Comparison of ENCODE assay signal across 18 cellular contexts in genomic region chr11:68643576-68643975, GRCh38. TPM values are rescaled to one million over a fixed set of nuclear protein-coding genes. Genes with fewer than 3 reads are reported as not detected.
DNase-seq lines count a peak whose midpoint lies in the region; ATAC-seq and TF ChIP-seq lines count a peak whose summit lies in the region.
"Had no signal": no experiment of that assay in that cellular context is flagged by ENCODE, and none has a peak within 500 bp of the region (broad histone marks: within the 10 kb centered on the region; RNA-seq: fewer than 3 reads in every experiment).

No MANE protein-coding gene starts in this region.

- H3K9ac ChIP-seq in SK-N-SH: no peak overlapping the region

- POLR2A ChIA-PET in SK-N-SH (lab: Yijun Ruan, JAX): no interaction called here

- no peak overlapping the region for H3K4me2 ChIP-seq in SK-N-SH

- intact Hi-C loops in left lung (cut with DNase I): no loop called here

- no peak overlapping the region for H3K4me3 ChIP-seq in SK-N-SH (ENCODE audit: low read depth in 2 of 2, low read length in 1 of 2)
- no peak overlapping the region for H3K4me3 ChIP-seq in fibroblast of mammary gland (ENCODE audit: control insufficient read depth, low read depth, low read length)
- H3K4me3 ChIP-seq in BE2C (ENCODE audit: low read depth, low read length): no peak overlapping the region
- H3K4me3 ChIP-seq in left lung: no peak overlapping the region
- H3K4me3 ChIP-seq: esophagus squamous epithelium, Peyer's patch, upper lobe of left lung had no signal

- TF ChIP-seq RAD21 in SK-N-SH (IDR thresholded peaks at IDR 0.05; ENCODE audit: low read length): peak; percentile 36; the same call in 1 of the 2 replicates

- ATAC-seq in SK-N-SH treated with all-trans-retinoic acid at 6 μM for 48 hours: no peak
- no peak for ATAC-seq in left lung
- ATAC-seq: stimulated activated effector memory CD8-positive, alpha-beta T cell treated with anti-CD3 and anti-CD28 coated beads, Interleukin-12 subunit alpha, Interleukin-12 subunit beta, amount 100 ng/mL, for 72 hours had no signal

- no peak for TF ChIP-seq CTCF in SK-N-SH (IDR thresholded peaks at IDR 0.05)
- TF ChIP-seq CTCF in fibroblast of mammary gland (conservative IDR thresholded peaks at IDR 0.05; ENCODE audit: control insufficient read depth, insufficient read depth, low read depth, low read length): no peak
- no peak for TF ChIP-seq CTCF in BE2C (IDR thresholded peaks at IDR 0.05; ENCODE audit: low read depth, low read length)
- no peak for TF ChIP-seq CTCF in left lung (IDR thresholded peaks at IDR 0.05)

- H3K27me3 ChIP-seq in SK-N-SH (ENCODE audit: insufficient read depth): peaks cover 7% of the 10 kb centered on the region; the same call in 1 of the 2 replicates
- H3K27me3 ChIP-seq in BE2C: no peaks in the 10 kb centered on the region
- peaks cover 0 to 15% of the 10 kb centered on the region in 2 donors for H3K27me3 ChIP-seq in left lung
- H3K27me3 ChIP-seq: Peyer's patch, upper lobe of left lung had no signal

- H3F3A ChIP-seq in SK-N-SH (replicated peaks; ENCODE audit: insufficient read depth): no peaks in the 10 kb centered on the region

- no peaks in the 10 kb centered on the region for H3K9me2 ChIP-seq in SK-N-SH

- H2AFZ ChIP-seq in SK-N-SH (ENCODE audit: low read depth): no peak overlapping the region

- CTCF ChIA-PET in SK-N-SH (lab: Yijun Ruan, JAX): interaction anchor here (0.7 to 1.0 kb wide), 2 partner anchors 10 to 28 kb away, joined by 3 read pairs; no protein-coding TSS in a partner anchor

- no peak overlapping the region for H3K27ac ChIP-seq in SK-N-SH (ENCODE audit: low read depth in 2 of 2, low read length in 1 of 2)
- H3K27ac ChIP-seq in left lung: no peak overlapping the region
- H3K27ac ChIP-seq: esophagus squamous epithelium, Peyer's patch, upper lobe of left lung had no signal

- H3K9me3 ChIP-seq in SK-N-SH (peaks cover 7% of the 10 kb centered on the region), BE2C (0 out of 2 replicates have a peak, but pooled peaks cover 2% of the 10 kb centered on the region), left lung (peaks cover 0 to 22% of the 10 kb centered on the region in 2 donors)

- TF ChIP-seq EP300 in SK-N-SH (IDR thresholded peaks at IDR 0.05; ENCODE audit: borderline replicate concordance in 1 of 2, low read depth in 1 of 2, low read length in 1 of 2): no peak

- H3K36me3 ChIP-seq in SK-N-SH (replicated peaks in 1 of 2; ENCODE audit: control insufficient read depth in 1 of 2, insufficient read depth in 2 of 2, low read length in 1 of 2) (no peaks in the 10 kb centered on the region), BE2C (no peaks in the 10 kb centered on the region), left lung (no peaks in the 10 kb centered on the region)
- H3K36me3 ChIP-seq: esophagus squamous epithelium, Peyer's patch, upper lobe of left lung had no signal

- no peaks in the 10 kb centered on the region for H4K20me1 ChIP-seq in SK-N-SH (ENCODE audit: insufficient read depth)

- H3K4me1 ChIP-seq in SK-N-SH (ENCODE audit: control insufficient read depth in 1 of 2, insufficient read depth in 2 of 2, low read depth in 1 of 2, low read length in 1 of 2) (no peaks in the 10 kb centered on the region; a peak in 1 of 4 replicates), BE2C (no peaks in the 10 kb centered on the region), left lung (no peaks in the 10 kb centered on the region)
- H3K4me1 ChIP-seq: esophagus squamous epithelium, Peyer's patch, upper lobe of left lung had no signal

- H3K79me2 ChIP-seq in SK-N-SH (ENCODE audit: insufficient read depth): no peaks in the 10 kb centered on the region

- WGBS in SK-N-SH (ENCODE audit: low lambda C conversion rate): 57% methylated on average over 12 of the region's 12 CpGs

- peak; percentile 5 for DNase-seq in SK-N-SH
- DNase-seq in NCI-H526 (lab: John Stamatoyannopoulos, UW): peak; percentile 39 to 75
- DNase-seq in fibroblast of mammary gland (ENCODE audit: low read depth): peak; percentile 9
- DNase-seq in smooth muscle cell of the brain vasculature (ENCODE audit: low read depth, low spot score): peak; percentile 60
- no peak for DNase-seq in GOT3 (lab: John Stamatoyannopoulos, UW)
- no peak for DNase-seq in BE2C
- no peak for DNase-seq in left lung
- DNase-seq: activated naive CD4-positive, alpha-beta T cell; EL; esophagus squamous epithelium; midbrain; Peyer's patch; stimulated activated CD4-positive, alpha-beta T cell treated with anti-CD3 and anti-CD28 coated beads, Interleukin-2, amount 100 ng/mL, for 48 hours; T1000; upper lobe of left lung had no signal

TF ChIP-seq in SK-N-SH, 30 proteins besides CTCF, POLR2A, EP300 and RAD21:
- no peak for TF ChIP-seq USF2 (IDR thresholded peaks at IDR 0.05; ENCODE audit: borderline replicate concordance, low read depth, low read length)

TF ChIP-seq in SK-N-SH treated with all-trans-retinoic acid at 6 μM for 48 hours, 23 proteins besides CTCF, POLR2A, EP300 and RAD21 (continues in another document):
- TF ChIP-seq CREB5 (CRISPR knock-in tag; IDR thresholded peaks at IDR 0.05; ENCODE audit: low read depth) (no peak), ARNTL (CRISPR knock-in tag; IDR thresholded peaks at IDR 0.05; ENCODE audit: borderline replicate concordance, low read depth) (no peak), TCF4 (CRISPR knock-in tag; IDR thresholded peaks at IDR 0.05; ENCODE audit: borderline replicate concordance) (no peak), TOX (CRISPR knock-in tag; IDR thresholded peaks at IDR 0.05; ENCODE audit: borderline replicate concordance) (no peak), ZFP3 (CRISPR knock-in tag; IDR thresholded peaks at IDR 0.05) (no peak), POU6F1 (CRISPR knock-in tag; IDR thresholded peaks at IDR 0.05; ENCODE audit: borderline replicate concordance, low read depth) (no peak), GLIS3 (CRISPR knock-in tag; IDR thresholded peaks at IDR 0.05) (no peak), RARB (CRISPR knock-in tag; IDR thresholded peaks at IDR 0.05) (no peak), CSRNP3 (CRISPR knock-in tag; IDR thresholded peaks at IDR 0.05) (no peak), BACH2 (CRISPR knock-in tag; IDR thresholded peaks at IDR 0.05; ENCODE audit: borderline replicate concordance) (no peak), PATZ1 (CRISPR knock-in tag; IDR thresholded peaks at IDR 0.05; ENCODE audit: borderline replicate concordance) (no peak), CSDC2 (CRISPR knock-in tag; IDR thresholded peaks at IDR 0.05) (no peak), SNAI2 (CRISPR knock-in tag; IDR thresholded peaks at IDR 0.05) (no peak)

RNA-seq across cellular contexts. Expression of gene GAL, which starts 40.8 kb away (rescaled TPM):
- polyA plus RNA-seq in SK-N-SH (2012; rRNA removed): 1.6 and 1.8 TPM in 2 replicates
- polyA plus RNA-seq in SK-N-SH (2012; cell fraction: cytosol; rRNA removed): 2.0 and 2.5 TPM in 2 replicates
- 0.44 and 1.1 TPM in 2 replicates for polyA plus RNA-seq in SK-N-SH (2012; cell fraction: nucleus; rRNA removed)
- 86.9 TPM for polyA plus RNA-seq in BE2C (2012; ENCODE audit: insufficient read depth, insufficient read length, low read depth)
- 1 to 10 TPM in 1 of 2 donors, not detected in 1; 1.4 TPM for total RNA-seq in left lung
- total RNA-seq: MCF 10A had no signal

Comparison
In these comparisons a context has a peak if more than half of its experiments do, and no peak if none do; other contexts are left out.
1. DNase-seq: peak in SK-N-SH (single experiment), NCI-H526 (2 of 2), fibroblast of mammary gland (single experiment) and smooth muscle cell of the brain vasculature (single experiment); none in GOT3 (single experiment), BE2C (single experiment) and left lung (0 of 2).